Comparison of ENCODE assay signal across 14 cellular contexts in genomic region chr19:17296278-17296677, GRCh38. TPM values are rescaled to one million over a fixed set of nuclear protein-coding genes. Genes with fewer than 3 reads are reported as not detected.
A peak's percentile ranks its signal among the peaks of the same experiment; 100 is the strongest.
DNase-seq lines count a peak whose midpoint lies in the region; ATAC-seq and TF ChIP-seq lines count a peak whose summit lies in the region.
"Had no signal": no experiment of that assay in that cellular context is flagged by ENCODE, and none has a peak within 500 bp of the region (broad histone marks: within the 10 kb centered on the region; RNA-seq: fewer than 3 reads in every experiment).

No MANE protein-coding gene starts in this region.

- H3K27me3 Mint-ChIP-seq in H9 (ENCODE audit: low read depth) = no peaks in the 10 kb centered on the region

- no peak overlapping the region for H2AK5ac ChIP-seq in H9 (ENCODE audit: insufficient read length, low read length)

- no peak overlapping the region for H4K8ac ChIP-seq in H9 (replicated peaks; ENCODE audit: insufficient read length, low read depth, low read length)

- H3K9ac ChIP-seq in H9 (ENCODE audit: extremely low read depth, insufficient read length, low read length) = no peak overlapping the region

- no peak overlapping the region for H3K23ac ChIP-seq in H9 (ENCODE audit: insufficient read length, low read depth, low read length)

- H3K18ac ChIP-seq in H9 (ENCODE audit: insufficient read length, low read depth, low read length) = no peak overlapping the region

- no peaks in the 10 kb centered on the region for H3K79me1 ChIP-seq in H9 (ENCODE audit: insufficient read depth, low read depth, low read length, poor library complexity, severe bottlenecking)

- no peak overlapping the region for H2AFZ ChIP-seq in H9 (ENCODE audit: low read length)

- no peaks in the 10 kb centered on the region for H4K20me1 ChIP-seq in H9 (ENCODE audit: control insufficient read depth, insufficient read depth, insufficient read length)

- no CpG with 5 or more reads among the region's 4 CpGs for WGBS in H9 (ENCODE audit: extremely low coverage, insufficient read length, low lambda C conversion rate)
- 57% methylated on average over 4 of the region's 4 CpGs for WGBS in esophagus muscularis mucosa

- H3K9me3 ChIP-seq in H9 (ENCODE audit: control insufficient read depth, low read depth, low read length) = no peaks in the 10 kb centered on the region
- peaks cover 0 to 5% (median 0%) of the 10 kb centered on the region in 4 donors for H3K9me3 ChIP-seq in esophagus muscularis mucosa
- H3K9me3 ChIP-seq: lower lobe of right lung had no signal

- H3K36me3 ChIP-seq in esophagus muscularis mucosa = peaks cover 3 to 41% (median 25%) of the 10 kb centered on the region in 4 donors

- no peak for TF ChIP-seq POLR2A in esophagus muscularis mucosa (IDR thresholded peaks at IDR 0.05; ENCODE audit: low read depth)

- H2BK12ac ChIP-seq in H9 (ENCODE audit: insufficient read length, low read depth, low read length) = no peak overlapping the region

- H3T11ph ChIP-seq in H9 (ENCODE audit: low read length) = no peak overlapping the region

- no peak overlapping the region for H3K4me2 ChIP-seq in H9 (ENCODE audit: insufficient read depth, insufficient read length, low read length)

- no peak overlapping the region for H2BK120ac ChIP-seq in H9 (ENCODE audit: low read depth, low read length, poor library complexity, severe bottlenecking)

- peaks cover 20 to 28% (median 24%) of the 10 kb centered on the region in 3 experiments for H3K36me3 Mint-ChIP-seq in H9 (ENCODE audit: insufficient read depth in 1 of 3, low read depth in 3 of 3)

- no peak for ATAC-seq in left cardiac atrium
- ATAC-seq in HG02759 (IDR thresholded peaks at IDR 0.05; ENCODE audit: unreplicated experiment) = no peak
- ATAC-seq in left colon = no peak
- ATAC-seq: lower lobe of right lung had no signal

- intact Hi-C loops in esophagus muscularis mucosa (cut with DNase I) = no loop called here
- intact Hi-C loops in left cardiac atrium (cut with DNase I) = no loop called here
- intact Hi-C loops in left colon (cut with DNase I, micrococcal nuclease) = no loop called here

- H3K14ac ChIP-seq in H9 (ENCODE audit: insufficient read depth, low read length) = no peak overlapping the region

- H2BK15ac ChIP-seq in H9 (ENCODE audit: low read depth, low read length) = no peak overlapping the region

- no peak overlapping the region for H4K91ac ChIP-seq in H9 (ENCODE audit: insufficient read length, low read depth, low read length)

- H3K4ac ChIP-seq in H9 (ENCODE audit: low read depth, low read length) = no peak overlapping the region

- H3K27ac ChIP-seq in H9 (ENCODE audit: insufficient read length, low read depth, low read length) = no peak overlapping the region
- no peak overlapping the region for H3K27ac ChIP-seq in esophagus muscularis mucosa (replicated peaks in 1 of 4)
- H3K27ac ChIP-seq: lower lobe of right lung, sigmoid colon had no signal

- no peak overlapping the region for H3K4me3 ChIP-seq in esophagus muscularis mucosa
- H3K4me3 ChIP-seq: lower lobe of right lung, sigmoid colon had no signal

- DNase-seq in ACHN (peak; percentile 24), H9 (no peak), SW480 (ENCODE audit: low spot score) (peak; percentile 52), esophagus muscularis mucosa (ENCODE audit: extremely low spot score) (peak; percentile 70), iPS-NIHi7 (ENCODE audit: extremely low spot score) (no peak), left cardiac atrium (no peak), left colon (no peak)
- DNase-seq: activated CD4-positive, alpha-beta T cell treated with anti-CD3 and anti-CD28 coated beads for 48 hours; amniotic stem cell; Caco-2; lower lobe of right lung; NCI-H1436; sigmoid colon had no signal

- in situ Hi-C loops in ACHN (cut with HindIII; ENCODE audit: low pct_ligation_motif_present, low pct_unique_long_range_greater_than_20kb, low sequenced_read_pairs) = no loop called here

- H3K23me2 ChIP-seq in H9 (ENCODE audit: insufficient read length, low read depth, low read length, poor library complexity, severe bottlenecking) = no peaks in the 10 kb centered on the region

- no peaks in the 10 kb centered on the region for H3K27me3 ChIP-seq in H9 (ENCODE audit: insufficient read depth, low read length)
- no peaks in the 10 kb centered on the region for H3K27me3 ChIP-seq in esophagus muscularis mucosa
- H3K27me3 ChIP-seq: sigmoid colon had no signal

- peaks cover 4% of the 10 kb centered on the region in 2 experiments; a peak in 3 of 5 replicates for H3K9me3 Mint-ChIP-seq in H9

- H3K4me1 Mint-ChIP-seq in H9 = peaks cover 2 to 12% of the 10 kb centered on the region in 2 experiments; a peak in 2 of 4 replicates

- H3K79me2 ChIP-seq in H9 (ENCODE audit: insufficient read depth, low read length) = no peaks in the 10 kb centered on the region

- no peak for TF ChIP-seq EP300 in esophagus muscularis mucosa (IDR thresholded peaks at IDR 0.05)

- H2BK20ac ChIP-seq in H9 (ENCODE audit: low read depth, low read length, poor library complexity, severe bottlenecking) = no peak overlapping the region

- no peak overlapping the region for H3K4me3 Mint-ChIP-seq in H9

- no peak overlapping the region for H3K56ac ChIP-seq in H9 (ENCODE audit: insufficient read length, low read depth, low read length)

- TF ChIP-seq CTCF in H9 (conservative IDR thresholded peaks at IDR 0.05) (0 out of 3 replicates have a peak, but pooled peaks have one; percentile 11), esophagus muscularis mucosa (IDR thresholded peaks at IDR 0.05) (no peak)

- H3K4me1 ChIP-seq in H9 (ENCODE audit: insufficient read depth, low read length) = no peaks in the 10 kb centered on the region; the same call in 1 of the 2 replicates
- H3K4me1 ChIP-seq in esophagus muscularis mucosa = peaks cover 0 to 39% (median 25%) of the 10 kb centered on the region in 4 donors
- H3K4me1 ChIP-seq: Caco-2 had no signal

- no peak overlapping the region for H2BK5ac ChIP-seq in H9 (ENCODE audit: insufficient read length, low read length)

- H3K27ac Mint-ChIP-seq in H9 = no peak overlapping the region

- no peak overlapping the region for H4K5ac ChIP-seq in H9 (ENCODE audit: insufficient read length, low read depth, low read length)

RNA-seq across cellular contexts. Expression of gene ABHD8, which starts 6.9 kb away (rescaled TPM):
- 11.7 and 12.8 TPM in 2 replicates for total RNA-seq in H9 (2021)
- 10 to 100 TPM; 14.7 to 35.4 (median 28.1) TPM for total RNA-seq in esophagus muscularis mucosa
- 10 to 100 TPM; 11.2 to 11.6 TPM for total RNA-seq in left cardiac atrium
- 1 to 10 TPM; 5.6 to 6.0 TPM for total RNA-seq in left colon

RNA-seq across cellular contexts. Expression of gene MRPL34, which starts 9.4 kb away (rescaled TPM):
- total RNA-seq in H9 (2021) (84.6 and 93.6 TPM in 2 replicates), esophagus muscularis mucosa (100 to 1,000 TPM; 131 to 173 (median 147) TPM), left cardiac atrium (100 to 1,000 TPM; 147 to 152 TPM), left colon (100 to 1,000 TPM; 142 to 165 TPM)

RNA-seq across cellular contexts. Expression of gene DDA1, which starts 13.1 kb away (rescaled TPM):
- 42.3 and 45.7 TPM in 2 replicates for total RNA-seq in H9 (2021)
- 10 to 100 TPM; 12.0 to 25.4 (median 20.9) TPM for total RNA-seq in esophagus muscularis mucosa
- 10 to 100 TPM; 27.5 to 33.3 TPM for total RNA-seq in left cardiac atrium
- 10 to 100 TPM; 47.7 to 49.2 TPM for total RNA-seq in left colon

RNA-seq across cellular contexts. Expression of gene ANKLE1, which starts 14.6 kb away (rescaled TPM):
- total RNA-seq in H9 (2021) (15.0 and 16.5 TPM in 2 replicates), esophagus muscularis mucosa (1 to 10 TPM in 2 of 4 donors, under 1 TPM in 2; under 0.01 to 3.0 (median 0.88) TPM), left cardiac atrium (under 1 TPM; 0.37 to 0.47 TPM), left colon (under 1 TPM; 0.22 to 0.67 TPM)

RNA-seq across cellular contexts. Expression of gene BABAM1, which starts 29.0 kb away (rescaled TPM):
- total RNA-seq in H9 (2021) (125 and 130 TPM in 2 replicates), esophagus muscularis mucosa (10 to 100 TPM; 72.2 to 92.3 (median 82.5) TPM), left cardiac atrium (10 to 100 TPM; 67.2 to 68.3 TPM), left colon (10 to 100 TPM; 63.5 to 70.3 TPM)

Comparison
In these comparisons a context has a peak if more than half of its experiments do, and no peak if none do; other contexts are left out.
1. DNase-seq: peak in ACHN (single experiment), SW480 (single experiment) and esophagus muscularis mucosa (single experiment); none in H9 (single experiment), iPS-NIHi7 (single experiment), left cardiac atrium (single experiment) and left colon (0 of 2).